Comparison of ENCODE assay signal across 15 cellular contexts in the genomic region with DNA sequence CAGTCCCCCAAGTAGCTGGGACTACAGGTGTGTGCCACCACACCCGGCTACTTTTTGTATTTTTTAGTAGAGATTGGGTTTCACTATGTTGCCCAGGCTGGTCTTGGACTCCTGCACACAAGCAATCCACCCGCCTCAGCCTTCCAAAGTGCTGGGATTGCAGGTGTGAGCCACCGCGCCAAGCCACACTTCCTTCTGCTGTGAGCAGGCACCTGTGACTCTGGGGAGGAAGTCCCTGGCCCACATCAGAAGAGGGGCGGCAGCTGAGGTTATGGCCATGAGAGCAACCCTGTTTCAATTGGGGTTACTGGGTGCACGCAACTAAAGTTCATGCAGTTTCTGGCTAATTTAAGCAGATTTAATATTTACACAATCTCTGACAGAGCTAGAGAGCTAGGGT.
A peak's percentile ranks its signal among the peaks of the same experiment; 100 is the strongest.
DNase-seq lines count a peak whose midpoint lies in the region; ATAC-seq lines count a peak whose summit lies in the region.
"Had no signal": no experiment of that assay in that cellular context is flagged by ENCODE, and none has a peak within 500 bp of the region (broad histone marks: within the 10 kb centered on the region; RNA-seq: fewer than 3 reads in every experiment).

No MANE protein-coding gene starts in this region.

- H3K36me3 ChIP-seq in MG63 = no peaks in the 10 kb centered on the region
- H3K36me3 ChIP-seq: adrenal gland had no signal

- H3K27me3 Mint-ChIP-seq in activated naive CD4-positive, alpha-beta T cell treated with anti-CD3 and anti-CD28 coated beads, Interleukin-2, amount 50 U/mL, for 24 hours = no peaks in the 10 kb centered on the region

- H3K9me3 ChIP-seq in MG63 = no peaks in the 10 kb centered on the region
- H3K9me3 ChIP-seq: adrenal gland, SK-N-SH had no signal

- peak; percentile 23 for DNase-seq in activated CD4-positive, alpha-beta T cell treated with anti-CD3 and anti-CD28 coated beads for 1 hour
- peak; percentile 18 to 46 for DNase-seq in stimulated activated CD4-positive, alpha-beta T cell treated with anti-CD3 and anti-CD28 coated beads, Interleukin-4, amount 100 ng/mL, for 4 hours
- DNase-seq in MG63 (no peak), NCI-H187 treated with DMSO at 0.1 percent for 48 hours (lab: John Stamatoyannopoulos, UW) (no peak)
- DNase-seq: adrenal gland, DMS 273 treated with DMSO at 0.1 percent for 48 hours, mesenchymal stem cell, NCI-H446, SK-N-SH had no signal

- peaks cover 51% of the 10 kb centered on the region for H3K4me1 Mint-ChIP-seq in activated naive CD4-positive, alpha-beta T cell treated with anti-CD3 and anti-CD28 coated beads, Interleukin-2, amount 50 U/mL, for 24 hours

- H3K9me3 Mint-ChIP-seq in activated naive CD4-positive, alpha-beta T cell treated with anti-CD3 and anti-CD28 coated beads, Interleukin-2, amount 50 U/mL, for 24 hours = no peaks in the 10 kb centered on the region

- peak; percentile 54 for ATAC-seq in HG02798 (IDR thresholded peaks at IDR 0.05; ENCODE audit: poor library complexity, unreplicated experiment)
- ATAC-seq in HG02970 (IDR thresholded peaks at IDR 0.05; ENCODE audit: low FRiP score, unreplicated experiment) = no peak
- no peak for ATAC-seq in GM21528 (IDR thresholded peaks at IDR 0.05; ENCODE audit: low FRiP score, unreplicated experiment)
- ATAC-seq: K562 had no signal

- no peaks in the 10 kb centered on the region for H3K36me3 Mint-ChIP-seq in activated naive CD4-positive, alpha-beta T cell treated with anti-CD3 and anti-CD28 coated beads, Interleukin-2, amount 50 U/mL, for 24 hours

- no peak overlapping the region for H3K4me3 ChIP-seq in MG63
- H3K4me3 ChIP-seq: adrenal gland, hepatocyte, K562 had no signal

- H3K4me3 Mint-ChIP-seq in activated naive CD4-positive, alpha-beta T cell treated with anti-CD3 and anti-CD28 coated beads, Interleukin-2, amount 50 U/mL, for 24 hours = peak overlapping the region; percentile 30

- H3K27me3 ChIP-seq in MG63 = no peaks in the 10 kb centered on the region
- H3K27me3 ChIP-seq: adrenal gland, hepatocyte had no signal

- H3K27ac Mint-ChIP-seq in activated naive CD4-positive, alpha-beta T cell treated with anti-CD3 and anti-CD28 coated beads, Interleukin-2, amount 50 U/mL, for 24 hours = no peak overlapping the region

Comparison
In these comparisons a context has a peak if more than half of its experiments do, and no peak if none do; other contexts are left out.
1. DNase-seq: peak in activated CD4-positive, alpha-beta T cell treated with anti-CD3 and anti-CD28 coated beads for 1 hour (single experiment) and stimulated activated CD4-positive, alpha-beta T cell treated with anti-CD3 and anti-CD28 coated beads, Interleukin-4, amount 100 ng/mL, for 4 hours (2 of 2); none in MG63 (single experiment) and NCI-H187 treated with DMSO at 0.1 percent for 48 hours (single experiment).